Comparison of ENCODE assay signal across 8 cellular contexts in genomic region chr6:139029470-139030210, GRCh38. TPM values are rescaled to one million over a fixed set of nuclear protein-coding genes. Genes with fewer than 3 reads are reported as not detected.
DNase-seq lines count a peak whose midpoint lies in the region; ATAC-seq and TF ChIP-seq lines count a peak whose summit lies in the region.

No MANE protein-coding gene starts in this region.

- ATAC-seq in GM21786 (IDR thresholded peaks at IDR 0.05; ENCODE audit: unreplicated experiment) (peak; percentile 29), thoracic aorta (ENCODE audit: insufficient number of reproducible peaks, low FRiP score, low read depth) (peak; percentile 53)

- H3K27me3 ChIP-seq in ectodermal cell (ENCODE audit: control insufficient read depth, insufficient read depth, low read length, poor library complexity, severe bottlenecking) (no peaks in the 10 kb centered on the region), thoracic aorta (replicated peaks; ENCODE audit: insufficient read depth) (no peaks in the 10 kb centered on the region)

- H3K4me3 ChIP-seq in ectodermal cell (ENCODE audit: insufficient read depth, low read depth, low read length) (peak overlapping the region; percentile 96), thoracic aorta (peak overlapping the region; percentile 84)

- TF ChIP-seq CTCF in thoracic aorta (IDR thresholded peaks at IDR 0.05) = no peak

- H3K27ac ChIP-seq in ectodermal cell (ENCODE audit: insufficient read depth, low read depth, low read length, poor library complexity, severe bottlenecking) (peak overlapping the region; percentile 75), thoracic aorta (peak overlapping the region; percentile 82 to 89)

- H3K9me3 ChIP-seq in ectodermal cell (ENCODE audit: control insufficient read depth, low read length) (no peaks in the 10 kb centered on the region), thoracic aorta (no peaks in the 10 kb centered on the region)

- TF ChIP-seq EP300 in Ishikawa (IDR thresholded peaks at IDR 0.05; ENCODE audit: borderline replicate concordance) = no peak

- no peak for TF ChIP-seq RAD21 in Ishikawa (IDR thresholded peaks at IDR 0.05; ENCODE audit: low read depth)

- H3K4me1 ChIP-seq in ectodermal cell (ENCODE audit: control insufficient read depth, insufficient read depth, low read length) (peaks cover 9% of the 10 kb centered on the region), thoracic aorta (ENCODE audit: control insufficient read depth in 1 of 2, low read depth in 2 of 2) (peaks cover 0 to 18% of the 10 kb centered on the region in 2 donors)

- H3K36me3 ChIP-seq in ectodermal cell (ENCODE audit: control insufficient read depth, insufficient read depth, low read length) (peaks cover 3% of the 10 kb centered on the region), thoracic aorta (no peaks in the 10 kb centered on the region)

- DNase-seq in DMS79 treated with DMSO at 0.1 percent for 48 hours (lab: John Stamatoyannopoulos, UW) (peak; percentile 42), DMS79 (lab: John Stamatoyannopoulos, UW) (no peak), SKM-1 treated with dmso at 0.1 percent for 144 hours (lab: John Stamatoyannopoulos, UW; ENCODE audit: unreplicated experiment) (peak; percentile 32), medulla oblongata (ENCODE audit: extremely low spot score) (peak; percentile 31), thoracic aorta (ENCODE audit: low spot score) (no peak)

- 1% methylated on average over 43 of the region's 43 CpGs for WGBS in ectodermal cell, 2 experiments

TF ChIP-seq in Ishikawa, 13 proteins besides CTCF, POLR2A, EP300 and RAD21:
- no peak for TF ChIP-seq TEAD4 (IDR thresholded peaks at IDR 0.05)
- TF ChIP-seq, protein P1, sequence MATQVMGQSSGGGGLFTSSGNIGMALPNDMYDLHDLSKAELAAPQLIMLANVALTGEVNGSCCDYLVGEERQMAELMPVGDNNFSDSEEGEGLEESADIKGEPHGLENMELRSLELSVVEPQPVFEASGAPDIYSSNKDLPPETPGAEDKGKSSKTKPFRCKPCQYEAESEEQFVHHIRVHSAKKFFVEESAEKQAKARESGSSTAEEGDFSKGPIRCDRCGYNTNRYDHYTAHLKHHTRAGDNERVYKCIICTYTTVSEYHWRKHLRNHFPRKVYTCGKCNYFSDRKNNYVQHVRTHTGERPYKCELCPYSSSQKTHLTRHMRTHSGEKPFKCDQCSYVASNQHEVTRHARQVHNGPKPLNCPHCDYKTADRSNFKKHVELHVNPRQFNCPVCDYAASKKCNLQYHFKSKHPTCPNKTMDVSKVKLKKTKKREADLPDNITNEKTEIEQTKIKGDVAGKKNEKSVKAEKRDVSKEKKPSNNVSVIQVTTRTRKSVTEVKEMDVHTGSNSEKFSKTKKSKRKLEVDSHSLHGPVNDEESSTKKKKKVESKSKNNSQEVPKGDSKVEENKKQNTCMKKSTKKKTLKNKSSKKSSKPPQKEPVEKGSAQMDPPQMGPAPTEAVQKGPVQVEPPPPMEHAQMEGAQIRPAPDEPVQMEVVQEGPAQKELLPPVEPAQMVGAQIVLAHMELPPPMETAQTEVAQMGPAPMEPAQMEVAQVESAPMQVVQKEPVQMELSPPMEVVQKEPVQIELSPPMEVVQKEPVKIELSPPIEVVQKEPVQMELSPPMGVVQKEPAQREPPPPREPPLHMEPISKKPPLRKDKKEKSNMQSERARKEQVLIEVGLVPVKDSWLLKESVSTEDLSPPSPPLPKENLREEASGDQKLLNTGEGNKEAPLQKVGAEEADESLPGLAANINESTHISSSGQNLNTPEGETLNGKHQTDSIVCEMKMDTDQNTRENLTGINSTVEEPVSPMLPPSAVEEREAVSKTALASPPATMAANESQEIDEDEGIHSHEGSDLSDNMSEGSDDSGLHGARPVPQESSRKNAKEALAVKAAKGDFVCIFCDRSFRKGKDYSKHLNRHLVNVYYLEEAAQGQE (IDR thresholded peaks at IDR 0.05; ENCODE audit: low read depth) = no peak
- TF ChIP-seq, protein P2, sequence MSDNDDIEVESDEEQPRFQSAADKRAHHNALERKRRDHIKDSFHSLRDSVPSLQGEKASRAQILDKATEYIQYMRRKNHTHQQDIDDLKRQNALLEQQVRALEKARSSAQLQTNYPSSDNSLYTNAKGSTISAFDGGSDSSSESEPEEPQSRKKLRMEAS (IDR thresholded peaks at IDR 0.05) = 0 out of 2 replicates have a peak, but pooled peaks have one; percentile 13
- TF ChIP-seq ZBTB7A (IDR thresholded peaks at IDR 0.05; ENCODE audit: low read depth) = no peak
- peak; percentile 18; the same call in 1 of the 2 replicates for TF ChIP-seq CEBPB (IDR thresholded peaks at IDR 0.05)

RNA-seq across cellular contexts. Expression of gene ABRACL, which starts 1.1 kb away (rescaled TPM):
- polyA plus RNA-seq in ectodermal cell (2013, experiment 1 of 4) = 160 TPM
- polyA plus RNA-seq in ectodermal cell (2013, experiment 2 of 4) = 168 TPM
- polyA plus RNA-seq in ectodermal cell (2013, experiment 3 of 4) = 134 TPM
- 148 TPM for polyA plus RNA-seq in ectodermal cell (2013, experiment 4 of 4)
- 10 to 100 TPM; 21.8 to 37.5 TPM for total RNA-seq in thoracic aorta

RNA-seq across cellular contexts. Expression of gene REPS1, which starts 41.6 kb away (rescaled TPM):
- polyA plus RNA-seq in ectodermal cell (2013, experiment 1 of 4) = 75.8 TPM
- polyA plus RNA-seq in ectodermal cell (2013, experiment 2 of 4) = 92.5 TPM
- polyA plus RNA-seq in ectodermal cell (2013, experiment 3 of 4) = 79.2 TPM
- polyA plus RNA-seq in ectodermal cell (2013, experiment 4 of 4) = 77.8 TPM
- total RNA-seq in thoracic aorta = 10 to 100 TPM; 43.1 to 86.0 TPM

Comparison
In these comparisons a context has a peak if more than half of its experiments do, and no peak if none do; other contexts are left out.
1. DNase-seq: peak in DMS79 treated with DMSO at 0.1 percent for 48 hours (single experiment), SKM-1 treated with dmso at 0.1 percent for 144 hours (single experiment) and medulla oblongata (single experiment); none in DMS79 (single experiment) and thoracic aorta (single experiment).